ENCODE assay signal across 15 cellular contexts in the genomic region with DNA sequence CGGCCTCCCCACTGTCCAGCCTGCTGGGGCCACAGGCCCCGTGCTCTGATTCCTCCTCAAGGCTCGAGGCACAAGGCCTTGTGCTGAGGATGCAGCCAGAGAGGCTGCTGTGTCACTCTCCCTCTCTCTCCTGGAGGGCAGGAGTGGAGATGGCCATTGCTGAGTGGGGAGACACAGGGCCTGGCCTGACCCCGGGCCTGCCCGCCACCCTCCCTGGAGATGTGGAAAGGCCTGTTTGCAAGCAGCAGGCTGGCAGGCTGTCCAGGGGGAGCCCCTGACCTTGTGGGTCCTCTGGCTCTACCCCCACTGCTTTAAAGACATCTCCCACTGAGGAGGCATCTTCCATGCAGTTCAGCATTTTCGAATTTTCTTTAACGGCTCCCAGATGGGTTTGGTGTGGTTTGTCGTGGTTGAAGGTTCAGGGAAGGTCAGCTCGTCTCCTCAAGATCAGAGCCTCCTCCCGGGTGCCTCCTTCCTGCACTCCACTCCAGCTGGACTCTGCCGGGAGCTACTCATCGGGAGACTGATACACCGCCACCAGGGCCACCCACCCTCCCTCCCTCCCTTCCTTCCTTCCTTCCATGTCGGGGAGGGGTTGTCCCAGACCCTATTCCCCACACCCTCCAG.
DNase-seq lines count a peak whose midpoint lies in the region; ATAC-seq and TF ChIP-seq lines count a peak whose summit lies in the region.
"Had no signal": no experiment of that assay in that cellular context is flagged by ENCODE, and none has a peak within 500 bp of the region (broad histone marks: within the 10 kb centered on the region; RNA-seq: fewer than 3 reads in every experiment).

No MANE protein-coding gene starts in this region.

- no peak overlapping the region for H3K4me3 Mint-ChIP-seq in glutamatergic neuron (ENCODE audit: unreplicated experiment)
- H3K4me3 Mint-ChIP-seq in activated T-cell treated with anti-CD3 and anti-CD28 coated beads, Interleukin-2, amount 50 U/mL, for 4 hours, result no peak overlapping the region
- H3K4me3 Mint-ChIP-seq: activated T-helper 17 cell treated with anti-CD3 and anti-CD28 coated beads, Interleukin-2, amount 50 U/mL, for 72 hours; type B pancreatic cell had no signal

- TF ChIP-seq CTCF in ascending aorta (IDR thresholded peaks at IDR 0.05), result no peak
- TF ChIP-seq CTCF in glutamatergic neuron (IDR thresholded peaks at IDR 0.05; ENCODE audit: partially characterized antibody, unreplicated experiment), result no peak
- TF ChIP-seq CTCF in gastrocnemius medialis (IDR thresholded peaks at IDR 0.05 in 4 of 5, conservative IDR thresholded peaks at IDR 0.05 in 1 of 5), result no peak

- peak overlapping the region; percentile 38 for H3K27ac Mint-ChIP-seq in glutamatergic neuron (ENCODE audit: unreplicated experiment)
- H3K27ac Mint-ChIP-seq: activated T-helper 17 cell treated with anti-CD3 and anti-CD28 coated beads, Interleukin-2, amount 50 U/mL, for 72 hours; type B pancreatic cell had no signal

- in situ Hi-C loops in gastrocnemius medialis (cut with MboI; ENCODE audit: low sequenced_read_pairs in 4 of 4), result no loop called here

- peaks cover 11% of the 10 kb centered on the region for H3K36me3 Mint-ChIP-seq in glutamatergic neuron (ENCODE audit: unreplicated experiment)
- peaks cover 3% of the 10 kb centered on the region for H3K36me3 Mint-ChIP-seq in activated T-cell treated with anti-CD3 and anti-CD28 coated beads, Interleukin-2, amount 50 U/mL, for 4 hours (ENCODE audit: insufficient read depth)

- H3K27ac ChIP-seq in BLaER1, result peak overlapping the region; percentile 83
- H3K27ac ChIP-seq in ascending aorta, result peak overlapping the region; percentile 48 to 56
- peak overlapping the region; percentile 27 to 82 (median 67) for H3K27ac ChIP-seq in gastrocnemius medialis
- H3K27ac ChIP-seq: epithelial cell of prostate had no signal

- H3K27me3 ChIP-seq in BLaER1 (no peaks in the 10 kb centered on the region), ascending aorta (no peaks in the 10 kb centered on the region), gastrocnemius medialis (no peaks in the 10 kb centered on the region)
- H3K27me3 ChIP-seq: adrenal gland had no signal

- ATAC-seq in gastrocnemius medialis, result no peak
- no peak for ATAC-seq in activated T-cell treated with anti-CD3 and anti-CD28 coated beads, Interleukin-2, amount 50 U/mL, for 4 hours
- ATAC-seq: activated T-helper 17 cell treated with anti-CD3 and anti-CD28 coated beads, Interleukin-2, amount 50 U/mL, for 72 hours had no signal

- H3K4me3 ChIP-seq in BLaER1 (peak overlapping the region; percentile 11), ascending aorta (no peak overlapping the region), gastrocnemius medialis (no peak overlapping the region)
- H3K4me3 ChIP-seq: adrenal gland had no signal

- H3K9me3 Mint-ChIP-seq in glutamatergic neuron (ENCODE audit: unreplicated experiment), result peaks cover 21% of the 10 kb centered on the region
- no peaks in the 10 kb centered on the region for H3K9me3 Mint-ChIP-seq in activated T-cell treated with anti-CD3 and anti-CD28 coated beads, Interleukin-2, amount 50 U/mL, for 4 hours
- H3K9me3 Mint-ChIP-seq: activated T-helper 17 cell treated with anti-CD3 and anti-CD28 coated beads, Interleukin-2, amount 50 U/mL, for 72 hours had no signal

- H4K20me1 ChIP-seq in BLaER1, result 0 out of 2 replicates have a peak, but pooled peaks cover 9% of the 10 kb centered on the region

- intact Hi-C loops in ascending aorta (cut with DNase I), result no loop called here
- intact Hi-C loops in gastrocnemius medialis (cut with DNase I; ENCODE audit: low total_unique reads), result loop anchor here (5.0 kb wide), 2 partner anchors 69 to 86 kb away; partner anchors contain the start of gene SPSB1

- DNase-seq in ascending aorta (ENCODE audit: low spot score in 2 of 2) (no peak), glutamatergic neuron (no peak), gastrocnemius medialis (no peak), 8988T (no peak), SHP77 treated with DMSO at 0.1 percent for 48 hours (lab: John Stamatoyannopoulos, UW) (no peak), kidney tubule cell (ENCODE audit: low spot score) (no peak)
- DNase-seq in activated T-cell treated with anti-CD3 and anti-CD28 coated beads, Interleukin-2, amount 50 U/mL, for 4 hours, result no peak
- DNase-seq: adrenal gland; NCI-H1105 treated with DMSO at 0.1 percent for 48 hours; NCI-H2227 treated with DMSO at 0.1 percent for 48 hours; stimulated activated CD4-positive, alpha-beta T cell treated with anti-CD3 and anti-CD28 coated beads, Interleukin-4, amount 100 ng/mL, for 4 hours had no signal

- H3K4me1 ChIP-seq in BLaER1, result peaks cover 94% of the 10 kb centered on the region
- peaks cover 17 to 36% of the 10 kb centered on the region in 2 donors for H3K4me1 ChIP-seq in ascending aorta
- H3K4me1 ChIP-seq in gastrocnemius medialis, result peaks cover 14 to 26% of the 10 kb centered on the region in 2 donors
- H3K4me1 ChIP-seq: adrenal gland had no signal

- H3K36me3 ChIP-seq in BLaER1 (peaks cover 25% of the 10 kb centered on the region), ascending aorta (peaks cover 21 to 22% of the 10 kb centered on the region in 2 donors), gastrocnemius medialis (peaks cover 0 to 19% of the 10 kb centered on the region in 2 donors)
- H3K36me3 ChIP-seq: adrenal gland had no signal

- peak overlapping the region; percentile 61 for H3K9ac ChIP-seq in BLaER1

- peaks cover 22% of the 10 kb centered on the region for H3K4me1 Mint-ChIP-seq in glutamatergic neuron (ENCODE audit: low read depth, unreplicated experiment)
- no peaks in the 10 kb centered on the region for H3K4me1 Mint-ChIP-seq in activated T-cell treated with anti-CD3 and anti-CD28 coated beads, Interleukin-2, amount 50 U/mL, for 4 hours (ENCODE audit: low read depth)

- peaks cover 18% of the 10 kb centered on the region for H3K27me3 Mint-ChIP-seq in glutamatergic neuron (ENCODE audit: unreplicated experiment)
- H3K27me3 Mint-ChIP-seq in activated T-cell treated with anti-CD3 and anti-CD28 coated beads, Interleukin-2, amount 50 U/mL, for 4 hours (ENCODE audit: low read depth), result no peaks in the 10 kb centered on the region
- H3K27me3 Mint-ChIP-seq: activated T-helper 17 cell treated with anti-CD3 and anti-CD28 coated beads, Interleukin-2, amount 50 U/mL, for 72 hours; type B pancreatic cell had no signal

- no peak for TF ChIP-seq POLR2A in gastrocnemius medialis (IDR thresholded peaks at IDR 0.05)

- peak overlapping the region; percentile 92 for H3K4me2 ChIP-seq in BLaER1

- H3K9me3 ChIP-seq in BLaER1, result no peaks in the 10 kb centered on the region
- H3K9me3 ChIP-seq in ascending aorta, result no peaks in the 10 kb centered on the region
- no peaks in the 10 kb centered on the region for H3K9me3 ChIP-seq in gastrocnemius medialis
- H3K9me3 ChIP-seq: adrenal gland had no signal
